9 cellular contexts compared by ENCODE assay signal in the genomic region with DNA sequence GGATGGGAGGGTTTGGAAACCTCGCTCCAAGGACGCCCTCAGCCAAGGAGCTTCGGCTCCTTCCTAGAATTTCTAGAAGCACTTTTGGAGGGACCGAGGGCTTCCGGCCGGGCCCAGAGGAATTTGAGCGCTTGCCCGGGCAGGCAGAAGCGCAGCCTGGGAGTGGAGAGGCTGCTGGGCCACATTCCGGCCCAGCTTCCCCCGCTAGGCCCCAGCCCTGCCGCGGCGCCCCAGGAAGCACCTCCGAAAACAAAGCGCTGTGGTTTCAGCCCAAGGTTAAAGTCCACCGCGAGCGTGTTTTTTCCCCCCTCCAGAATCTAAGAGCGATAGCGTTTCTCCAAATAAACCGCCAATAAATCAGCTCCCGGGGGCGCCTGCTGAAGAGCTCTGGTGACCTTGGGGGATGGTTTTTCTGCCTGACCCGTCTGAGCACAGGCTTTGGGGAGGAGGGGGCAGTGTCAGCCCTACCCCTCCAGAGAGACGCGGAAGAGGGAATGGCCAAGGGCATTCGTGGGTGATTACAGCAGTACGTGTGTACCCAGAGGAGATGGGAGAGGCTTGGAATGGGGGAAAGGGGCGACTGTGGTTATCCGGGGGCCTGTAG. TPM values are rescaled to one million over a fixed set of nuclear protein-coding genes. Genes with fewer than 3 reads are reported as not detected.
DNase-seq lines count a peak whose midpoint lies in the region; ATAC-seq and TF ChIP-seq lines count a peak whose summit lies in the region.
"Had no signal": no experiment of that assay in that cellular context is flagged by ENCODE, and none has a peak within 500 bp of the region (broad histone marks: within the 10 kb centered on the region; RNA-seq: fewer than 3 reads in every experiment).

No MANE protein-coding gene starts in this region.

- peaks cover 26% of the 10 kb centered on the region for H3K4me1 Mint-ChIP-seq in activated CD8-positive, alpha-beta memory T cell treated with anti-CD3 and anti-CD28 coated beads, Interleukin-2, amount 10 ng/mL, durations not matched to agents 7 days and 5 days

- no peaks in the 10 kb centered on the region for H4K20me1 ChIP-seq in neural cell (ENCODE audit: insufficient read depth)

- H3K79me2 ChIP-seq in neural cell (replicated peaks; ENCODE audit: insufficient read depth, low read length), result peaks cover 93% of the 10 kb centered on the region

- H3K4me3 ChIP-seq in SJCRH30, result peak overlapping the region; percentile 55
- H3K4me3 ChIP-seq in fibroblast of pulmonary artery (replicated peaks; ENCODE audit: low read depth, low read length), result peak overlapping the region; percentile 77
- H3K4me3 ChIP-seq in neural cell (ENCODE audit: low read length), result peak overlapping the region; percentile 100

- peak overlapping the region; percentile 100 for H3K4me2 ChIP-seq in neural cell (ENCODE audit: low read length)

- peak overlapping the region; percentile 17 for H3K4me3 Mint-ChIP-seq in activated CD8-positive, alpha-beta memory T cell treated with anti-CD3 and anti-CD28 coated beads, Interleukin-2, amount 10 ng/mL, durations not matched to agents 7 days and 5 days

- no peaks in the 10 kb centered on the region for H3K27me3 ChIP-seq in SJCRH30
- H3K27me3 ChIP-seq in neural cell (ENCODE audit: insufficient read depth, low read depth, low read length), result no peaks in the 10 kb centered on the region

- H3K36me3 Mint-ChIP-seq in activated CD8-positive, alpha-beta memory T cell treated with anti-CD3 and anti-CD28 coated beads, Interleukin-2, amount 10 ng/mL, durations not matched to agents 7 days and 5 days, result no peaks in the 10 kb centered on the region

- TF ChIP-seq RAD21 in neural cell (conservative IDR thresholded peaks at IDR 0.05), result no peak

- peaks cover 2% of the 10 kb centered on the region for H3K9me3 Mint-ChIP-seq in activated CD8-positive, alpha-beta memory T cell treated with anti-CD3 and anti-CD28 coated beads, Interleukin-2, amount 10 ng/mL, durations not matched to agents 7 days and 5 days (ENCODE audit: low read depth)
- H3K9me3 Mint-ChIP-seq: activated naive CD4-positive, alpha-beta T cell treated with anti-CD3 and anti-CD28 coated beads, Interleukin-2, amount 50 U/mL, for 72 hours had no signal

- no peak for TF ChIP-seq EP300 in neural cell (conservative IDR thresholded peaks at IDR 0.05; ENCODE audit: poor library complexity, severe bottlenecking)

- H3F3A ChIP-seq in neural cell (ENCODE audit: insufficient read depth, low read length, poor library complexity, severe bottlenecking), result peaks cover 3% of the 10 kb centered on the region

- no peaks in the 10 kb centered on the region for H3K9me2 ChIP-seq in neural cell (ENCODE audit: insufficient read depth, low read length)

- TF ChIP-seq CTCF in fibroblast of pulmonary artery (IDR thresholded peaks at IDR 0.05; ENCODE audit: low read length, missing control alignments) (no peak), neural cell (IDR thresholded peaks at IDR 0.05; ENCODE audit: poor library complexity, severe bottlenecking) (no peak)

- peak; percentile 31 for ATAC-seq in activated CD8-positive, alpha-beta memory T cell treated with anti-CD3 and anti-CD28 coated beads, Interleukin-2, amount 10 ng/mL, durations not matched to agents 7 days and 5 days
- ATAC-seq in HG02840 (IDR thresholded peaks at IDR 0.05; ENCODE audit: low FRiP score, unreplicated experiment) (no peak), GM19452 (IDR thresholded peaks at IDR 0.05; ENCODE audit: unreplicated experiment) (no peak), GM19397 (IDR thresholded peaks at IDR 0.05; ENCODE audit: unreplicated experiment) (no peak)
- ATAC-seq: activated naive CD4-positive, alpha-beta T cell treated with anti-CD3 and anti-CD28 coated beads, Interleukin-2, amount 50 U/mL, for 72 hours had no signal

- H3K27ac ChIP-seq in SJCRH30 (peak overlapping the region; percentile 98), neural cell (ENCODE audit: low read length) (peak overlapping the region; percentile 100)

- H3K36me3 ChIP-seq in SJCRH30 (peaks cover 5% of the 10 kb centered on the region; the same call in 1 of the 2 replicates), neural cell (ENCODE audit: insufficient read depth, low read length) (peaks cover 5% of the 10 kb centered on the region)

- H3K27ac Mint-ChIP-seq in activated CD8-positive, alpha-beta memory T cell treated with anti-CD3 and anti-CD28 coated beads, Interleukin-2, amount 10 ng/mL, durations not matched to agents 7 days and 5 days, result no peak overlapping the region
- H3K27ac Mint-ChIP-seq: activated naive CD4-positive, alpha-beta T cell treated with anti-CD3 and anti-CD28 coated beads, Interleukin-2, amount 50 U/mL, for 72 hours had no signal

- peaks cover 9% of the 10 kb centered on the region for H3K4me1 ChIP-seq in SJCRH30

- peak overlapping the region; percentile 100 for H3K9ac ChIP-seq in neural cell (ENCODE audit: low read length)

- H2AFZ ChIP-seq in neural cell (ENCODE audit: low read depth, low read length), result no peak overlapping the region

- DNase-seq in activated CD8-positive, alpha-beta memory T cell treated with anti-CD3 and anti-CD28 coated beads, Interleukin-2, amount 10 ng/mL, durations not matched to agents 7 days and 5 days, result no peak
- DNase-seq in activated CD8-positive, alpha-beta memory T cell treated with anti-CD3 and anti-CD28 coated beads, Interleukin-2, amount 50 U/mL, for 48 hours, result no peak
- peak in 1 of 2 experiments; percentile 66 for DNase-seq in SJCRH30
- peak; percentile 69 for DNase-seq in fibroblast of pulmonary artery (ENCODE audit: low read depth)

- H3K27me3 Mint-ChIP-seq in activated CD8-positive, alpha-beta memory T cell treated with anti-CD3 and anti-CD28 coated beads, Interleukin-2, amount 10 ng/mL, durations not matched to agents 7 days and 5 days, result peaks cover 77% of the 10 kb centered on the region

- CTCF ChIA-PET in activated CD8-positive, alpha-beta memory T cell treated with anti-CD3 and anti-CD28 coated beads, Interleukin-2, amount 10 ng/mL, durations not matched to agents 7 days and 5 days (lab: Charles Lee), result interaction anchor here (1.5 kb wide), 1 partner anchor 189 kb away, joined by 5 read pairs; no protein-coding TSS in a partner anchor

- no peaks in the 10 kb centered on the region for H3K9me3 ChIP-seq in SJCRH30 (replicated peaks)
- H3K9me3 ChIP-seq in neural cell (ENCODE audit: low read length), result peaks cover 5% of the 10 kb centered on the region

TF ChIP-seq in neural cell, 6 proteins besides CTCF, POLR2A, EP300 and RAD21:
- TF ChIP-seq SMC3 (conservative IDR thresholded peaks at IDR 0.05; ENCODE audit: poor library complexity) (no peak), MXI1 (conservative IDR thresholded peaks at IDR 0.05; ENCODE audit: poor library complexity, severe bottlenecking) (no peak), EZH2 (IDR thresholded peaks at IDR 0.05; ENCODE audit: borderline replicate concordance, insufficient read depth, low read length, poor library complexity, severe bottlenecking) (no peak), TAF1 (IDR thresholded peaks at IDR 0.05; ENCODE audit: low read depth) (no peak), POLR2AphosphoS5 (IDR thresholded peaks at IDR 0.05) (no peak)
- TF ChIP-seq, protein P1, sequence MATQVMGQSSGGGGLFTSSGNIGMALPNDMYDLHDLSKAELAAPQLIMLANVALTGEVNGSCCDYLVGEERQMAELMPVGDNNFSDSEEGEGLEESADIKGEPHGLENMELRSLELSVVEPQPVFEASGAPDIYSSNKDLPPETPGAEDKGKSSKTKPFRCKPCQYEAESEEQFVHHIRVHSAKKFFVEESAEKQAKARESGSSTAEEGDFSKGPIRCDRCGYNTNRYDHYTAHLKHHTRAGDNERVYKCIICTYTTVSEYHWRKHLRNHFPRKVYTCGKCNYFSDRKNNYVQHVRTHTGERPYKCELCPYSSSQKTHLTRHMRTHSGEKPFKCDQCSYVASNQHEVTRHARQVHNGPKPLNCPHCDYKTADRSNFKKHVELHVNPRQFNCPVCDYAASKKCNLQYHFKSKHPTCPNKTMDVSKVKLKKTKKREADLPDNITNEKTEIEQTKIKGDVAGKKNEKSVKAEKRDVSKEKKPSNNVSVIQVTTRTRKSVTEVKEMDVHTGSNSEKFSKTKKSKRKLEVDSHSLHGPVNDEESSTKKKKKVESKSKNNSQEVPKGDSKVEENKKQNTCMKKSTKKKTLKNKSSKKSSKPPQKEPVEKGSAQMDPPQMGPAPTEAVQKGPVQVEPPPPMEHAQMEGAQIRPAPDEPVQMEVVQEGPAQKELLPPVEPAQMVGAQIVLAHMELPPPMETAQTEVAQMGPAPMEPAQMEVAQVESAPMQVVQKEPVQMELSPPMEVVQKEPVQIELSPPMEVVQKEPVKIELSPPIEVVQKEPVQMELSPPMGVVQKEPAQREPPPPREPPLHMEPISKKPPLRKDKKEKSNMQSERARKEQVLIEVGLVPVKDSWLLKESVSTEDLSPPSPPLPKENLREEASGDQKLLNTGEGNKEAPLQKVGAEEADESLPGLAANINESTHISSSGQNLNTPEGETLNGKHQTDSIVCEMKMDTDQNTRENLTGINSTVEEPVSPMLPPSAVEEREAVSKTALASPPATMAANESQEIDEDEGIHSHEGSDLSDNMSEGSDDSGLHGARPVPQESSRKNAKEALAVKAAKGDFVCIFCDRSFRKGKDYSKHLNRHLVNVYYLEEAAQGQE (IDR thresholded peaks at IDR 0.05; ENCODE audit: borderline replicate concordance), result no peak
TF ChIP-seq in neural cell: peak in this region for 0.

RNA-seq across cellular contexts. Expression of a gene that starts 5.7 kb away (rescaled TPM):
- 10 to 100 TPM; 64.0 to 65.7 TPM for total RNA-seq in activated CD8-positive, alpha-beta memory T cell treated with anti-CD3 and anti-CD28 coated beads, Interleukin-2, amount 10 ng/mL, durations not matched to agents 7 days and 5 days
- total RNA-seq in SJCRH30 (2014; rRNA removed; shearing (Covaris generic)), result 24.5 and 31.1 TPM in 2 replicates
- polyA plus RNA-seq in neural cell, result 23.6 and 28.6 TPM in 2 replicates
- 109 and 158 TPM in 2 replicates for polyA minus RNA-seq in neural cell
